In genomic region chr22:38700789-38701628, GRCh38 we compare ENCODE assay signal across 8 cellular contexts. TPM values are rescaled to one million over a fixed set of nuclear protein-coding genes. Genes with fewer than 3 reads are reported as not detected.
DNase-seq lines count a peak whose midpoint lies in the region; ATAC-seq and TF ChIP-seq lines count a peak whose summit lies in the region.

Gene JOSD1 (minus strand): TSS chr22:38700943. CDS start chr22:38699987, 956 bp downstream.

- TF ChIP-seq CTCF in AG09319 (IDR thresholded peaks at IDR 0.05; ENCODE audit: low read depth, low read length) = no peak
- no peak for TF ChIP-seq CTCF in coronary artery (IDR thresholded peaks at IDR 0.05)

- intact Hi-C loops in left colon (cut with DNase I, micrococcal nuclease) = no loop called here

- TF ChIP-seq POLR2A in GM19099 (IDR thresholded peaks at IDR 0.05; ENCODE audit: extremely low read depth, insufficient read length, low read depth) = peak; percentile 81

- peak within 1 kb of the TSS; percentile 100 for H3K27ac ChIP-seq in coronary artery

- ATAC-seq in HG03442 (IDR thresholded peaks at IDR 0.05; ENCODE audit: unreplicated experiment) = peak; percentile 34
- peak; percentile 58 for ATAC-seq in left colon

- peak within 1 kb of the TSS; percentile 98 for H3K4me3 ChIP-seq in coronary artery

- DNase-seq in AG09319 (ENCODE audit: extremely low read depth, low read depth) (peak; percentile 86), NCI-H526 treated with DMSO at 0.1 percent for 48 hours (lab: John Stamatoyannopoulos, UW) (peak; percentile 71), coronary artery (ENCODE audit: low spot score) (peak; percentile 96), left colon (peak; percentile 94 to 98)
- peak; percentile 99 for DNase-seq in activated CD4-positive, alpha-beta T cell treated with anti-CD3 and anti-CD28 coated beads, Interleukin-2, amount 50 U/mL, for 1 hour
- DNase-seq in stimulated activated CD4-positive, alpha-beta T cell treated with anti-CD3 and anti-CD28 coated beads, Interleukin-1b, Interleukin-23, amount 100 ng/mL, for 4 hours (ENCODE audit: low read depth in 2 of 2) = peak; percentile 98

RNA-seq across cellular contexts. Expression of gene JOSD1, which starts in this region (rescaled TPM):
- total RNA-seq in left colon = 100 to 1,000 TPM in 1 of 2 donors, 10 to 100 TPM in 1; 93.1 to 144 TPM

Comparison
In these comparisons a context has a peak if more than half of its experiments do, and no peak if none do; other contexts are left out.
1. Peak in every context shown above with its lines: DNase-seq, ATAC-seq, H3K4me3 ChIP-seq and H3K27ac ChIP-seq.